8 cellular contexts compared by ENCODE assay signal in genomic region chrX:68499543-68499942, GRCh38. TPM values are rescaled to one million over a fixed set of nuclear protein-coding genes. Genes with fewer than 3 reads are reported as not detected.
DNase-seq lines count a peak whose midpoint lies in the region; ATAC-seq and TF ChIP-seq lines count a peak whose summit lies in the region.
"Not testable (repeated sequence)": the region's sequence is repeated elsewhere in the genome, so short reads cannot be mapped to it uniquely, and the experiment has no call there.

No MANE protein-coding gene starts in this region.

- in situ Hi-C loops in Caki2 (cut with HindIII; ENCODE audit: low pct_unique_long_range_greater_than_20kb, low sequenced_read_pairs), result not testable (repeated sequence)

- H3K36me3 Mint-ChIP-seq in activated CD4-positive, alpha-beta memory T cell treated with anti-CD3 and anti-CD28 coated beads for 36 hours; memory B cell; progenitor cell of endocrine pancreas (ENCODE audit: insufficient read depth); type B pancreatic cell: not testable (repeated sequence)

- not testable (repeated sequence) for TF ChIP-seq CTCF in breast epithelium (IDR thresholded peaks at IDR 0.05); fibroblast of villous mesenchyme (IDR thresholded peaks at IDR 0.05; ENCODE audit: insufficient read depth, low read depth, low read length); progenitor cell of endocrine pancreas (IDR thresholded peaks at IDR 0.05; ENCODE audit: unreplicated experiment); type B pancreatic cell (conservative IDR thresholded peaks at IDR 0.05)

- peak overlapping the region; percentile 92 for H3K4me3 Mint-ChIP-seq in activated CD4-positive, alpha-beta memory T cell treated with anti-CD3 and anti-CD28 coated beads for 36 hours
- H3K4me3 Mint-ChIP-seq in memory B cell, result peak overlapping the region; percentile 98
- peak overlapping the region; percentile 93 for H3K4me3 Mint-ChIP-seq in progenitor cell of endocrine pancreas (ENCODE audit: low read depth)
- H3K4me3 Mint-ChIP-seq in type B pancreatic cell, result peak overlapping the region; percentile 95

- CTCF ChIA-PET in activated CD4-positive, alpha-beta memory T cell treated with anti-CD3 and anti-CD28 coated beads for 36 hours (lab: Charles Lee), result interaction anchor here (0.7 kb wide), 1 partner anchor 12 kb away, joined by 3 read pairs; no protein-coding TSS in a partner anchor

- H3K9me3 ChIP-seq in MG63, breast epithelium: not testable (repeated sequence)

- POLR2A ChIA-PET in activated CD4-positive, alpha-beta memory T cell treated with anti-CD3 and anti-CD28 coated beads for 36 hours (lab: Charles Lee), result not testable (repeated sequence)

- H3K36me3 ChIP-seq in MG63, breast epithelium: not testable (repeated sequence)

- peak overlapping the region; percentile 93 to 95 for H3K27ac ChIP-seq in breast epithelium

- H3K4me3 ChIP-seq in MG63 (peak overlapping the region; percentile 85), breast epithelium (peak overlapping the region; percentile 60 to 67 (median 62)), fibroblast of villous mesenchyme (ENCODE audit: low read depth, low read length) (peak overlapping the region; percentile 69)

- peak; percentile 22 for DNase-seq in Caki2 (ENCODE audit: low read depth)
- not testable (repeated sequence) for DNase-seq in MG63; activated CD4-positive, alpha-beta memory T cell treated with anti-CD3 and anti-CD28 coated beads for 36 hours; breast epithelium (ENCODE audit: low spot score in 2 of 2); fibroblast of villous mesenchyme (ENCODE audit: low read depth); memory B cell (ENCODE audit: low spot score in 2 of 2); progenitor cell of endocrine pancreas (ENCODE audit: low spot score, unreplicated experiment); type B pancreatic cell (ENCODE audit: extremely low spot score, unreplicated experiment)

- not testable (repeated sequence) for H3K4me1 ChIP-seq in breast epithelium

- H3K27me3 ChIP-seq in MG63, result not testable (repeated sequence)
- peaks cover 0 to 35% of the 10 kb centered on the region in 2 donors for H3K27me3 ChIP-seq in breast epithelium

- ATAC-seq in memory B cell (ENCODE audit: low read depth), result not testable (repeated sequence)

- intact Hi-C loops in activated CD4-positive, alpha-beta memory T cell treated with anti-CD3 and anti-CD28 coated beads for 36 hours (cut with micrococcal nuclease), result not testable (repeated sequence)
- intact Hi-C loops in breast epithelium (cut with DNase I; ENCODE audit: low total_unique reads), result loop anchor here (5.0 kb wide), 1 partner anchor 213 kb away; no protein-coding TSS in a partner anchor

- H3K4me1 Mint-ChIP-seq in activated CD4-positive, alpha-beta memory T cell treated with anti-CD3 and anti-CD28 coated beads for 36 hours (ENCODE audit: low read depth), result peaks cover 35% of the 10 kb centered on the region
- not testable (repeated sequence) for H3K4me1 Mint-ChIP-seq in memory B cell; progenitor cell of endocrine pancreas (ENCODE audit: low read depth); type B pancreatic cell (ENCODE audit: unreplicated experiment)

- H3K27me3 Mint-ChIP-seq in activated CD4-positive, alpha-beta memory T cell treated with anti-CD3 and anti-CD28 coated beads for 36 hours; memory B cell; progenitor cell of endocrine pancreas; type B pancreatic cell: not testable (repeated sequence)

- peak overlapping the region; percentile 93 for H3K27ac Mint-ChIP-seq in activated CD4-positive, alpha-beta memory T cell treated with anti-CD3 and anti-CD28 coated beads for 36 hours
- peak overlapping the region; percentile 99 for H3K27ac Mint-ChIP-seq in memory B cell
- peak overlapping the region; percentile 100 for H3K27ac Mint-ChIP-seq in progenitor cell of endocrine pancreas
- peak overlapping the region; percentile 98 for H3K27ac Mint-ChIP-seq in type B pancreatic cell

- H3K9me3 Mint-ChIP-seq in activated CD4-positive, alpha-beta memory T cell treated with anti-CD3 and anti-CD28 coated beads for 36 hours; memory B cell; type B pancreatic cell: not testable (repeated sequence)
- peaks cover 10% of the 10 kb centered on the region for H3K9me3 Mint-ChIP-seq in progenitor cell of endocrine pancreas (ENCODE audit: low read depth)

- not testable (repeated sequence) for TF ChIP-seq POLR2A in breast epithelium (IDR thresholded peaks at IDR 0.05)

RNA-seq across cellular contexts. Expression of gene YIPF6, which starts 0.7 kb away (rescaled TPM):
- total RNA-seq in Caki2 (2014; rRNA removed; shearing (Covaris generic); ENCODE audit: low replicate concordance), result 21.0 and 28.1 TPM in 2 replicates
- 10.4 and 16.3 TPM in 2 replicates for total RNA-seq in MG63 (2014; rRNA removed; shearing (Covaris generic); ENCODE audit: low replicate concordance)
- total RNA-seq in activated CD4-positive, alpha-beta memory T cell treated with anti-CD3 and anti-CD28 coated beads for 36 hours, result 10 to 100 TPM; 24.2 to 26.1 TPM
- total RNA-seq in breast epithelium, result 10 to 100 TPM; 25.3 to 27.9 (median 27.2) TPM
- total RNA-seq in fibroblast of villous mesenchyme, result 26.1 and 43.2 TPM in 2 replicates
- 44.5 and 47.2 TPM in 2 replicates for total RNA-seq in progenitor cell of endocrine pancreas
- 34.9 and 39.1 TPM in 2 replicates for total RNA-seq in type B pancreatic cell (ENCODE audit: low replicate concordance)
